8 cellular contexts compared by ENCODE assay signal in the genomic region with DNA sequence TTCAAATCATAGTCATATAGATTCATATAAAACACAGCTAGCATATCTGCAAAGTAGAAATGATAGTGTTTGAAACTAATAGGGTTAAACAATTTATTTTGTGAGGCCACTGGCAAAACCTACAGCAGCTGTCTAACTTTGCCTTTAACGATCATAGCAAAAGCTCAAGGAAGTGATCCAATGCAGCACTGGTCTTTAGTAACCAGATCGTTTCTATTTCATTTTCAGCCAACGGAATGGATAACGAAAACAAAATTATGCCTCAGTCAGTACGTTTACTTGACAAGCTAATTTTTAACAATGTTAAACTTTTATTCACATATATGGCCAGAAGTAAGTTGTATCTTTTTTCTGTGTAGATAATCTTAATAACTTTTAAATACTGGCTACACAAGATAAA. TPM values are rescaled to one million over a fixed set of nuclear protein-coding genes. Genes with fewer than 3 reads are reported as not detected.
DNase-seq lines count a peak whose midpoint lies in the region; ATAC-seq, FAIRE-seq and TF ChIP-seq lines count a peak whose summit lies in the region.

No MANE protein-coding gene starts in this region.

- TF ChIP-seq EP300 in A549 (IDR thresholded peaks at IDR 0.05) = no peak

- H3K4me3 ChIP-seq in A549 (peak overlapping the region; percentile 21; the same call in 1 of the 3 replicates), spleen (peak overlapping the region in 3 of 8 donors; percentile 7 to 32 (median 20)), testis (no peak overlapping the region)

- POLR2A ChIA-PET in A549 (lab: Yijun Ruan, JAX) = interaction anchor here (1.6 kb wide), 1 partner anchor 18 kb away, joined by 5 read pairs; the partner anchor contains the start of gene MLLT3

- intact Hi-C loops in spleen (cut with DNase I; ENCODE audit: low total_unique reads) (no loop called here), testis (cut with DNase I; ENCODE audit: low total_unique reads) (no loop called here)

- H3K36me3 ChIP-seq in spleen (no peaks in the 10 kb centered on the region), testis (ENCODE audit: low read depth, missing control alignments) (no peaks in the 10 kb centered on the region)

- ATAC-seq in A549 = peak in 1 of 2 experiments; percentile 43; a peak in 1 of 6 replicates
- ATAC-seq in GM19043 (IDR thresholded peaks at IDR 0.05; ENCODE audit: low read depth, unreplicated experiment) = peak; percentile 75
- ATAC-seq in HG03354 (IDR thresholded peaks at IDR 0.05; ENCODE audit: poor library complexity, severe bottlenecking, unreplicated experiment) = peak; percentile 89

- DNase-seq in A549 (ENCODE audit: low read depth in 1 of 2, low spot score in 1 of 2) (no peak), dermis blood vessel endothelial cell (peak; percentile 15), spleen (no peak), NCI-H2029 treated with DMSO at 0.1 percent for 48 hours (lab: John Stamatoyannopoulos, UW) (no peak), testis (no peak), middle frontal gyrus (ENCODE audit: extremely low spot score, low spot score) (no peak)

- H3K27me3 ChIP-seq in spleen (replicated peaks in 1 of 7) = no peaks in the 10 kb centered on the region
- H3K27me3 ChIP-seq in testis = no peaks in the 10 kb centered on the region

- H3K4me1 ChIP-seq in A549 (peaks cover 75% of the 10 kb centered on the region), spleen (peaks cover 0 to 63% (median 22%) of the 10 kb centered on the region in 6 donors), testis (peaks cover 3% of the 10 kb centered on the region)

- TF ChIP-seq RAD21 in A549 (conservative IDR thresholded peaks at IDR 0.05 in 1 of 2, IDR thresholded peaks at IDR 0.05 in 1 of 2) = no peak

- TF ChIP-seq POLR2A in A549 (IDR thresholded peaks at IDR 0.05; ENCODE audit: low read length) (no peak), spleen (IDR thresholded peaks at IDR 0.05) (no peak), testis (IDR thresholded peaks at IDR 0.05) (no peak)

- H3K9me3 ChIP-seq in A549 = no peaks in the 10 kb centered on the region
- H3K9me3 ChIP-seq in spleen = no peaks in the 10 kb centered on the region
- no peaks in the 10 kb centered on the region for H3K9me3 ChIP-seq in testis

- 10% methylated on average over 5 of the region's 5 CpGs for WGBS in A549 (ENCODE audit: missing lambda C conversion rate)
- WGBS in spleen, 5 donors = 4 to 22% (median 9%) methylated on average over 5 of the region's 5 CpGs
- 40 to 45% methylated on average over 5 of the region's 5 CpGs for WGBS in testis, 2 donors

- CTCF ChIA-PET in A549 (lab: Yijun Ruan, JAX) = interaction anchor here (1.0 to 1.4 kb wide), 5 partner anchors 8 to 506 kb away, joined by 3 to 5 read pairs (median 4); partner anchors contain the start of gene FOCAD

- peak; percentile 96 for FAIRE-seq in A549 (lab: Jason Lieb, UNC)

- H3K4me2 ChIP-seq in A549 = peak overlapping the region; percentile 66

- TF ChIP-seq CTCF in A549 (IDR thresholded peaks at IDR 0.05) = no peak
- TF ChIP-seq CTCF in spleen (IDR thresholded peaks at IDR 0.05 in 8 of 11, conservative IDR thresholded peaks at IDR 0.05 in 3 of 11) = no peak
- no peak for TF ChIP-seq CTCF in testis (IDR thresholded peaks at IDR 0.05)

- H3K27ac ChIP-seq in A549 = peak overlapping the region in 1 of 2 experiments; percentile 31; a peak in 3 of 6 replicates
- peak overlapping the region in 7 of 8 donors; percentile 19 to 52 (median 43) for H3K27ac ChIP-seq in spleen
- no peak overlapping the region for H3K27ac ChIP-seq in testis

TF ChIP-seq in A549, 52 proteins besides CTCF, POLR2A, EP300 and RAD21:
- no peak for TF ChIP-seq GATA3 (IDR thresholded peaks at IDR 0.05; ENCODE audit: borderline replicate concordance)
- no peak for TF ChIP-seq CBX8 (IDR thresholded peaks at IDR 0.05)
- no peak for TF ChIP-seq NPAS2 (CRISPR knock-in tag; IDR thresholded peaks at IDR 0.05; ENCODE audit: borderline replicate concordance)
- TF ChIP-seq PHF8 (IDR thresholded peaks at IDR 0.05; ENCODE audit: borderline replicate concordance, low read depth) = no peak
- TF ChIP-seq RNF2 (IDR thresholded peaks at IDR 0.05; ENCODE audit: borderline replicate concordance, low read depth) = no peak
- TF ChIP-seq ZNF302 (CRISPR knock-in tag; IDR thresholded peaks at IDR 0.05) = no peak
- TF ChIP-seq MAZ (IDR thresholded peaks at IDR 0.05; ENCODE audit: borderline replicate concordance, low read depth, low read length) = no peak
- no peak for TF ChIP-seq RCOR1 (IDR thresholded peaks at IDR 0.05; ENCODE audit: low read depth, low read length)
- TF ChIP-seq, protein P1, sequence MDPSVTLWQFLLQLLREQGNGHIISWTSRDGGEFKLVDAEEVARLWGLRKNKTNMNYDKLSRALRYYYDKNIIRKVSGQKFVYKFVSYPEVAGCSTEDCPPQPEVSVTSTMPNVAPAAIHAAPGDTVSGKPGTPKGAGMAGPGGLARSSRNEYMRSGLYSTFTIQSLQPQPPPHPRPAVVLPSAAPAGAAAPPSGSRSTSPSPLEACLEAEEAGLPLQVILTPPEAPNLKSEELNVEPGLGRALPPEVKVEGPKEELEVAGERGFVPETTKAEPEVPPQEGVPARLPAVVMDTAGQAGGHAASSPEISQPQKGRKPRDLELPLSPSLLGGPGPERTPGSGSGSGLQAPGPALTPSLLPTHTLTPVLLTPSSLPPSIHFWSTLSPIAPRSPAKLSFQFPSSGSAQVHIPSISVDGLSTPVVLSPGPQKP (IDR thresholded peaks at IDR 0.05; ENCODE audit: low read depth, low read length) = no peak
- TF ChIP-seq HOXB5 (CRISPR knock-in tag; IDR thresholded peaks at IDR 0.05) = no peak
- no peak for TF ChIP-seq HES2 (IDR thresholded peaks at IDR 0.05)

RNA-seq across cellular contexts. Expression of gene MLLT3, which starts 17.7 kb away (rescaled TPM):
- polyA plus RNA-seq in A549 (2011; rRNA removed) = 47.6 and 50.8 TPM in 2 replicates
- 9.0 and 10.1 TPM in 2 replicates for polyA plus RNA-seq in A549 (2012; cell fraction: cytosol; rRNA removed)
- polyA plus RNA-seq in A549 (2012; cell fraction: nucleus; rRNA removed) = 3.3 and 3.6 TPM in 2 replicates
- 13.0 to 15.3 TPM (median 14.3 TPM) in 3 replicates for polyA plus RNA-seq in A549 (2017; fragmentation: RNase III; extraction: RNeasy Plus Mini Kit Qiagen cat#74134 plus additional on column Dnase treatment)
- polyA minus RNA-seq in A549 (2011; rRNA and poly(A)+ RNA removed) = 23.0 and 23.6 TPM in 2 replicates
- 7.3 and 13.8 TPM in 2 replicates for total RNA-seq in dermis blood vessel endothelial cell
- total RNA-seq in spleen = 10 to 100 TPM in 6 of 7 donors, 1 to 10 TPM in 1; 9.3 to 15.2 (median 12.4) TPM
- 1 to 10 TPM; 2.8 to 4.8 (median 3.4) TPM for polyA plus RNA-seq in spleen
- total RNA-seq in testis = 10 to 100 TPM in 1 of 2 donors, 1 to 10 TPM in 1; 7.6 to 11.0 TPM
- 5.2 TPM for polyA plus RNA-seq in testis (ENCODE audit: insufficient read depth, low read depth, low replicate concordance)

Comparison
In these comparisons a context has a peak if more than half of its experiments do, and no peak if none do; other contexts are left out.
1. H3K27ac ChIP-seq: peak in spleen (7 of 8); none in testis (0 of 2).